Comparison of ENCODE assay signal across 23 cellular contexts in genomic region chr7:98317366-98318040, GRCh38.
"Had no signal": no experiment of that assay in that cellular context is flagged by ENCODE, and none has a peak within 500 bp of the region (broad histone marks: within the 10 kb centered on the region; RNA-seq: fewer than 3 reads in every experiment).

No MANE protein-coding gene starts in this region.

- H3K27ac ChIP-seq: ascending aorta, breast epithelium, esophagus squamous epithelium, heart right ventricle, psoas muscle, skin epidermis, tibial nerve had no signal

- H3K9me3 Mint-ChIP-seq: activated T-cell treated with anti-CD3 and anti-CD28 coated beads, Interleukin-2, amount 50 U/mL, for 4 hours; dendritic cell treated with granulocyte-macrophage colony-stimulating factor and Interleukin-4, amounts not matched to agents 40 ng/mL and 50 ng/mL, for 4 days had no signal

- H3K4me3 ChIP-seq: ascending aorta, breast epithelium, esophagus squamous epithelium, heart right ventricle, psoas muscle, skin epidermis, tibial nerve had no signal

- H3K36me3 ChIP-seq: breast epithelium had no signal

- H3K27ac Mint-ChIP-seq: dendritic cell treated with granulocyte-macrophage colony-stimulating factor and Interleukin-4, amounts not matched to agents 40 ng/mL and 50 ng/mL, for 4 days had no signal

- H3K4me3 Mint-ChIP-seq: activated T-cell treated with anti-CD3 and anti-CD28 coated beads, Interleukin-2, amount 50 U/mL, for 4 hours; dendritic cell treated with granulocyte-macrophage colony-stimulating factor and Interleukin-4, amounts not matched to agents 40 ng/mL and 50 ng/mL, for 4 days; naive thymus-derived CD8-positive, alpha-beta T cell had no signal

- H3K27me3 ChIP-seq: ascending aorta, breast epithelium, esophagus squamous epithelium, tibial nerve had no signal

- ATAC-seq: activated T-cell treated with anti-CD3 and anti-CD28 coated beads, Interleukin-2, amount 50 U/mL, for 4 hours; heart right ventricle; naive thymus-derived CD8-positive, alpha-beta T cell; SK-N-SH treated with all-trans-retinoic acid at 6 μM for 48 hours; stimulated activated naive CD8-positive, alpha-beta T cell treated with anti-CD3 and anti-CD28 coated beads, Interleukin-15, Interleukin-2, amounts not matched to agents 100 U/mL and 50 U/mL, for 24 hours had no signal

- H3K4me1 ChIP-seq: ascending aorta, breast epithelium, esophagus squamous epithelium, psoas muscle, tibial nerve had no signal

- DNase-seq: activated CD4-positive, alpha-beta T cell treated with anti-CD3 and anti-CD28 coated beads, Interleukin-2, amount 50 U/mL, for 1 hour; activated CD4-positive, CD25-positive, alpha-beta regulatory T cell treated with anti-CD3 and anti-CD28 coated beads, Interleukin-2, amount 50 U/mL, for 72 hours; activated CD8-positive, alpha-beta memory T cell treated with anti-CD3 and anti-CD28 coated beads, Interleukin-2, amount 50 U/mL, for 4 hours; activated effector memory CD4-positive, alpha-beta T cell treated with anti-CD3 and anti-CD28 coated beads, Interleukin-2, amount 50 U/mL, for 16 hours; activated naive CD4-positive, alpha-beta T cell treated with anti-CD3 and anti-CD28 coated beads, Interleukin-2, amount 50 U/mL, for 16 hours; activated T-cell treated with anti-CD3 and anti-CD28 coated beads, Interleukin-2, amount 50 U/mL, for 4 hours; effector CD8-positive, alpha-beta T cell; esophagus squamous epithelium; heart right ventricle; mesendoderm; naive thymus-derived CD8-positive, alpha-beta T cell; psoas muscle; right cardiac atrium; stimulated activated naive CD8-positive, alpha-beta T cell treated with anti-CD3 and anti-CD28 coated beads, Interleukin-15, Interleukin-2, amounts not matched to agents 100 U/mL and 50 U/mL, for 24 hours; substantia nigra; T-helper 1 cell; T-helper 9 cell had no signal

- H3K9me3 ChIP-seq: ascending aorta, breast epithelium, esophagus squamous epithelium, heart right ventricle, psoas muscle had no signal
